9 cellular contexts compared by ENCODE assay signal in the genomic region with DNA sequence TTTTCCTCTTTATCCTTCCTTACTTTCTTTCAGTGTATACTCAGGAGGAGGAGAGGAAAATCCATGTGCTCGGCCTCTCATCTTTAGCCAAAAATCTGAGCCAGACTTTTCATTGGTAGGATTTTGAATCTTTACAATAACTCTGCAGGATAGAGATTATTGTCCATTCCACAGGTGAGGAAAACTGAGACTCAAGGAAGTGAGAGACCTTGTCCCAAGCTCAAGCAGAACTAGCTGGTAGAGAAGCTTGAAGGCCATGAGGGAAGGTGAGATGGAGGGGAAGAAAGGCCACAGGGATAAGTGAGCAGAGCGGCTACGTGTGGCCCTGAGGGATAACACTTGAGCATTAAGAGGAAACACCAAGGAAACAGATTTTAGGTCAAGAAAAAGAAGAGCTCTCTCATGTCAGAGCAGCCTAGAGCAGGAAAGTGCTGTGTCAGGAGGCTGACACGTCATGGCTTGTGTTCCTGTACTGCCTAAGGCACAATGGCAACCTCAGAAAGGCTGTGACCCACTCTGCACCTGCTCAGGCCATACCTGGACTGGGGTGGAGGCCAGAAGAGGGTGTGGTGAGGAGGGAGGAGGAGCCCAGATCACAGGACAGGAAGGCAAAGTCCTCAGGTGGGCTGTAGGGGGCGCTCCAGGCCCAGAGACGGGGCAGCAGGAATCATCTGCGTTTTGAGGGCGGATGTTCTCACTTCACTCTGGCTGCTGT. TPM values are rescaled to one million over a fixed set of nuclear protein-coding genes. Genes with fewer than 3 reads are reported as not detected.
DNase-seq lines count a peak whose midpoint lies in the region; ATAC-seq and TF ChIP-seq lines count a peak whose summit lies in the region.
"Had no signal": no experiment of that assay in that cellular context is flagged by ENCODE, and none has a peak within 500 bp of the region (broad histone marks: within the 10 kb centered on the region; RNA-seq: fewer than 3 reads in every experiment).

No MANE protein-coding gene starts in this region.

- no peaks in the 10 kb centered on the region for H3K9me3 Mint-ChIP-seq in activated T-helper 1 cell treated with anti-CD3 and anti-CD28 coated beads, Interleukin-12 subunit alpha, Interleukin-12 subunit beta, Interleukin-2, Interleukin-4 antibody, amounts not matched to agents 30 ng/mL and 10 ng/mL and 1 ng/mL, durations not matched to agents 14 hours and 24 hours and 36 hours

- H3K9me3 ChIP-seq in AG04450 (ENCODE audit: control insufficient read depth, insufficient read depth, low read length), result no peaks in the 10 kb centered on the region
- no peaks in the 10 kb centered on the region for H3K9me3 ChIP-seq in Panc1 (ENCODE audit: control insufficient read depth, insufficient read depth, low read depth, low read length)
- no peaks in the 10 kb centered on the region for H3K9me3 ChIP-seq in ovary
- H3K9me3 ChIP-seq in transverse colon, result no peaks in the 10 kb centered on the region

- H3K4me3 ChIP-seq in AG04450 (ENCODE audit: low read depth, low read length) (no peak overlapping the region), Panc1 (ENCODE audit: low read depth in 2 of 2, low read length in 2 of 2) (no peak overlapping the region), fibroblast of villous mesenchyme (ENCODE audit: low read depth, low read length) (no peak overlapping the region), ovary (no peak overlapping the region), transverse colon (no peak overlapping the region)

- TF ChIP-seq CTCF in AG04450 (IDR thresholded peaks at IDR 0.05; ENCODE audit: low read depth, low read length) (peak; percentile 76), Panc1 (IDR thresholded peaks at IDR 0.05) (peak; percentile 72), fibroblast of villous mesenchyme (IDR thresholded peaks at IDR 0.05; ENCODE audit: insufficient read depth, low read depth, low read length) (peak; percentile 85), ovary (IDR thresholded peaks at IDR 0.05) (peak in 2 of 3 donors; percentile 39 to 64), transverse colon (IDR thresholded peaks at IDR 0.05) (peak; percentile 73 to 91 (median 86))

- BruUV-seq in Panc1 (replicated peaks; lab: Mats Ljungman, UMichigan), result no TSS peak

- H3K4me3 Mint-ChIP-seq in activated T-helper 1 cell treated with anti-CD3 and anti-CD28 coated beads, Interleukin-12 subunit alpha, Interleukin-12 subunit beta, Interleukin-2, Interleukin-4 antibody, amounts not matched to agents 30 ng/mL and 10 ng/mL and 1 ng/mL, durations not matched to agents 14 hours and 24 hours and 36 hours, result no peak overlapping the region

- H3K27me3 Mint-ChIP-seq in activated T-helper 1 cell treated with anti-CD3 and anti-CD28 coated beads, Interleukin-12 subunit alpha, Interleukin-12 subunit beta, Interleukin-2, Interleukin-4 antibody, amounts not matched to agents 30 ng/mL and 10 ng/mL and 1 ng/mL, durations not matched to agents 14 hours and 24 hours and 36 hours (ENCODE audit: insufficient read depth), result peaks cover 23% of the 10 kb centered on the region

- TF ChIP-seq POLR2A in ovary (IDR thresholded peaks at IDR 0.05) (no peak), transverse colon (IDR thresholded peaks at IDR 0.05) (no peak)

- POLR2A ChIA-PET in AG04450 (lab: Yijun Ruan, JAX) (interaction anchor here (0.6 kb wide), 2 partner anchors 123 to 192 kb away, joined by 3 read pairs; no protein-coding TSS in a partner anchor), Panc1 (lab: Charles Lee) (no interaction called here)

- H3K36me3 Mint-ChIP-seq in activated T-helper 1 cell treated with anti-CD3 and anti-CD28 coated beads, Interleukin-12 subunit alpha, Interleukin-12 subunit beta, Interleukin-2, Interleukin-4 antibody, amounts not matched to agents 30 ng/mL and 10 ng/mL and 1 ng/mL, durations not matched to agents 14 hours and 24 hours and 36 hours (ENCODE audit: low read depth), result no peaks in the 10 kb centered on the region

- H3K27ac Mint-ChIP-seq in activated T-helper 1 cell treated with anti-CD3 and anti-CD28 coated beads, Interleukin-12 subunit alpha, Interleukin-12 subunit beta, Interleukin-2, Interleukin-4 antibody, amounts not matched to agents 30 ng/mL and 10 ng/mL and 1 ng/mL, durations not matched to agents 14 hours and 24 hours and 36 hours, result no peak overlapping the region

- DNase-seq in AG04450 (ENCODE audit: low read depth, low spot score), result peak; percentile 8
- no peak for DNase-seq in Panc1 (ENCODE audit: low read depth, low spot score)
- DNase-seq in activated T-helper 1 cell treated with anti-CD3 and anti-CD28 coated beads, Interleukin-12 subunit alpha, Interleukin-12 subunit beta, Interleukin-2, Interleukin-4 antibody, amounts not matched to agents 30 ng/mL and 10 ng/mL and 1 ng/mL, durations not matched to agents 14 hours and 24 hours and 36 hours (ENCODE audit: low spot score), result peak; percentile 81
- peak; percentile 68 for DNase-seq in fibroblast of villous mesenchyme (ENCODE audit: low read depth)
- peak; percentile 44 to 78 (median 62) for DNase-seq in ovary
- peak; percentile 90 for DNase-seq in transverse colon

- no peaks in the 10 kb centered on the region for H3K4me1 ChIP-seq in Panc1 (ENCODE audit: control insufficient read depth, insufficient read depth, low read length)
- no peaks in the 10 kb centered on the region for H3K4me1 ChIP-seq in ovary (ENCODE audit: insufficient read depth)
- H3K4me1 ChIP-seq in transverse colon, result no peaks in the 10 kb centered on the region

- in situ Hi-C loops in Panc1 (cut with HindIII; ENCODE audit: low pct_unique_long_range_greater_than_20kb, low sequenced_read_pairs) (no loop called here), transverse colon (cut with MboI; ENCODE audit: low pct_ligation_motif_present in 1 of 4, low pct_unique_long_range_greater_than_20kb in 1 of 4, low sequenced_read_pairs in 3 of 4) (loop anchor here in 2 of 4 donors (5.0 to 10.0 kb wide), 2 partner anchors 128 to 131 kb away; no protein-coding TSS in a partner anchor)

- no peaks in the 10 kb centered on the region for H3K27me3 ChIP-seq in AG04450 (ENCODE audit: control insufficient read depth, insufficient read depth, low read length)
- H3K27me3 ChIP-seq in Panc1 (ENCODE audit: control insufficient read depth, insufficient read depth, low read length), result no peaks in the 10 kb centered on the region
- no peaks in the 10 kb centered on the region for H3K27me3 ChIP-seq in ovary
- no peaks in the 10 kb centered on the region for H3K27me3 ChIP-seq in transverse colon

- no peak for TF ChIP-seq EP300 in ovary (IDR thresholded peaks at IDR 0.05)
- TF ChIP-seq EP300 in transverse colon (IDR thresholded peaks at IDR 0.05; ENCODE audit: low read depth), result no peak

- CTCF ChIA-PET in AG04450 (lab: Charles Lee) (interaction anchor here (0.6 to 4.5 kb wide), 13 partner anchors 12 to 276 kb away, joined by 3 to 71 read pairs (median 4); a partner anchor contains a TSS), Panc1 (lab: Charles Lee) (no interaction called here)

- H3K36me3 ChIP-seq in Panc1 (ENCODE audit: control insufficient read depth, insufficient read depth, low read length) (no peaks in the 10 kb centered on the region), ovary (no peaks in the 10 kb centered on the region), transverse colon (no peaks in the 10 kb centered on the region)

- ATAC-seq in GM18909 (IDR thresholded peaks at IDR 0.05; ENCODE audit: poor library complexity, unreplicated experiment), result peak; percentile 78
- ATAC-seq in HG03442 (IDR thresholded peaks at IDR 0.05; ENCODE audit: unreplicated experiment), result peak; percentile 96
- peak; percentile 83 for ATAC-seq in Panc1

- 37 to 43% (median 39%) methylated on average over 8 of the region's 8 CpGs for WGBS in ovary, 3 donors
- WGBS in transverse colon (ENCODE audit: low coverage in 1 of 2), 2 donors, result 40 to 67% methylated on average over 3 to 8 of the region's 8 CpGs

- intact Hi-C loops in Panc1 (cut with micrococcal nuclease; ENCODE audit: unreplicated experiment), result no loop called here
- intact Hi-C loops in activated T-helper 1 cell treated with anti-CD3 and anti-CD28 coated beads, Interleukin-12 subunit alpha, Interleukin-12 subunit beta, Interleukin-2, Interleukin-4 antibody, amounts not matched to agents 30 ng/mL and 10 ng/mL and 1 ng/mL, durations not matched to agents 14 hours and 24 hours and 36 hours (cut with micrococcal nuclease), result loop anchor here (1.0 to 5.0 kb wide), 10 partner anchors 24 to 291 kb away; a partner anchor contains a TSS
- intact Hi-C loops in ovary (cut with DNase I), result loop anchor here in 1 of 4 donors (5.0 kb wide), 1 partner anchor 126 kb away; no protein-coding TSS in a partner anchor
- intact Hi-C loops in transverse colon (cut with DNase I; ENCODE audit: low total_unique reads), result loop anchor here (5.0 kb wide), 1 partner anchor 126 kb away; no protein-coding TSS in a partner anchor

- no peak overlapping the region for H3K27ac ChIP-seq in AG04450 (ENCODE audit: low read depth, low read length)
- H3K27ac ChIP-seq in Panc1 (ENCODE audit: low read length), result no peak overlapping the region
- H3K27ac ChIP-seq in ovary, result no peak overlapping the region
- H3K27ac ChIP-seq in transverse colon, result no peak overlapping the region

- peaks cover 10% of the 10 kb centered on the region for H3K4me1 Mint-ChIP-seq in activated T-helper 1 cell treated with anti-CD3 and anti-CD28 coated beads, Interleukin-12 subunit alpha, Interleukin-12 subunit beta, Interleukin-2, Interleukin-4 antibody, amounts not matched to agents 30 ng/mL and 10 ng/mL and 1 ng/mL, durations not matched to agents 14 hours and 24 hours and 36 hours (ENCODE audit: low read depth)

RNA-seq across cellular contexts. Expression of a gene that starts 11.9 kb away (rescaled TPM):
- polyA plus RNA-seq in AG04450 (2011; rRNA removed), result not detected in 2 replicates
- polyA minus RNA-seq in AG04450 (2011; rRNA and poly(A)+ RNA removed), result not detected in 2 replicates
- not detected for total RNA-seq in Panc1 (2021; ENCODE audit: unreplicated experiment)
- not detected for polyA plus RNA-seq in Panc1 (2012; ENCODE audit: insufficient read length)
- total RNA-seq in activated T-helper 1 cell treated with anti-CD3 and anti-CD28 coated beads, Interleukin-12 subunit alpha, Interleukin-12 subunit beta, Interleukin-2, Interleukin-4 antibody, amounts not matched to agents 30 ng/mL and 10 ng/mL and 1 ng/mL, durations not matched to agents 14 hours and 24 hours and 36 hours, result not detected in 2 replicates
- total RNA-seq in fibroblast of villous mesenchyme, result not detected in 2 replicates
- not detected for total RNA-seq in ovary
- polyA plus RNA-seq in ovary, result not detected
- 10 to 100 TPM in 1 of 4 donors, not detected in 3; 95.4 TPM for total RNA-seq in transverse colon
- total RNA-seq: subcutaneous adipose tissue had no signal

RNA-seq across cellular contexts. Expression of a gene that starts 12.6 kb away (rescaled TPM):
- polyA plus RNA-seq in AG04450 (2011; rRNA removed) (not detected in 2 replicates), ovary (1 to 10 TPM in 1 of 2 donors, under 1 TPM in 1; 0.68 to 1.6 TPM)
- polyA minus RNA-seq in AG04450 (2011; rRNA and poly(A)+ RNA removed), result not detected in 2 replicates
- total RNA-seq in Panc1 (2021; ENCODE audit: unreplicated experiment) (not detected), fibroblast of villous mesenchyme (not detected in 2 replicates), ovary (1 to 10 TPM in 3 of 7 donors, under 1 TPM in 1, not detected in 3; 0.53 to 4.8 (median 1.5) TPM), transverse colon (1 to 10 TPM in 1 of 4 donors, not detected in 3; 4.2 TPM)
- polyA plus RNA-seq in Panc1 (2012; ENCODE audit: insufficient read length), result not detected
- 1.9 and 2.7 TPM in 2 replicates for total RNA-seq in activated T-helper 1 cell treated with anti-CD3 and anti-CD28 coated beads, Interleukin-12 subunit alpha, Interleukin-12 subunit beta, Interleukin-2, Interleukin-4 antibody, amounts not matched to agents 30 ng/mL and 10 ng/mL and 1 ng/mL, durations not matched to agents 14 hours and 24 hours and 36 hours

RNA-seq across cellular contexts. Expression of a gene that starts 31.6 kb away (rescaled TPM):
- 82.6 and 146 TPM in 2 replicates for polyA plus RNA-seq in AG04450 (2011; rRNA removed)
- polyA minus RNA-seq in AG04450 (2011; rRNA and poly(A)+ RNA removed), result 63.5 and 64.1 TPM in 2 replicates
- total RNA-seq in Panc1 (2021; ENCODE audit: unreplicated experiment), result 673 TPM
- 986 TPM for polyA plus RNA-seq in Panc1 (2012; ENCODE audit: insufficient read length)
- total RNA-seq in activated T-helper 1 cell treated with anti-CD3 and anti-CD28 coated beads, Interleukin-12 subunit alpha, Interleukin-12 subunit beta, Interleukin-2, Interleukin-4 antibody, amounts not matched to agents 30 ng/mL and 10 ng/mL and 1 ng/mL, durations not matched to agents 14 hours and 24 hours and 36 hours, result 348 and 365 TPM in 2 replicates
- 21.2 and 76.0 TPM in 2 replicates for total RNA-seq in fibroblast of villous mesenchyme
- 100 to 1,000 TPM in 5 of 7 donors, 10 to 100 TPM in 2; 88.0 to 679 (median 136) TPM for total RNA-seq in ovary
- polyA plus RNA-seq in ovary, result 100 to 1,000 TPM in 1 of 2 donors, 10 to 100 TPM in 1; 16.1 to 250 TPM
- total RNA-seq in transverse colon, result 100 to 1,000 TPM in 2 of 4 donors, 10 to 100 TPM in 2; 68.8 to 459 (median 89.3) TPM

RNA-seq across cellular contexts. Expression of a gene that starts 48.8 kb away (rescaled TPM):
- polyA plus RNA-seq in AG04450 (2011; rRNA removed) (153 and 250 TPM in 2 replicates), ovary (10 to 100 TPM; 65.1 to 93.4 TPM)
- 51.3 and 58.4 TPM in 2 replicates for polyA minus RNA-seq in AG04450 (2011; rRNA and poly(A)+ RNA removed)
- total RNA-seq in Panc1 (2021; ENCODE audit: unreplicated experiment) (170 TPM), fibroblast of villous mesenchyme (21.6 and 108 TPM in 2 replicates), ovary (100 to 1,000 TPM in 3 of 7 donors, 10 to 100 TPM in 4; 16.1 to 867 (median 65.3) TPM), transverse colon (1,000 to 10,000 TPM in 1 of 4 donors, 100 to 1,000 TPM in 3; 109 to 1,058 (median 257) TPM)
- 297 TPM for polyA plus RNA-seq in Panc1 (2012; ENCODE audit: insufficient read length)
- 135 TPM in 2 replicates for total RNA-seq in activated T-helper 1 cell treated with anti-CD3 and anti-CD28 coated beads, Interleukin-12 subunit alpha, Interleukin-12 subunit beta, Interleukin-2, Interleukin-4 antibody, amounts not matched to agents 30 ng/mL and 10 ng/mL and 1 ng/mL, durations not matched to agents 14 hours and 24 hours and 36 hours

RNA-seq across cellular contexts. Expression of a gene that starts 55.7 kb away (rescaled TPM):
- polyA plus RNA-seq in AG04450 (2011; rRNA removed), result 0.10 and 0.38 TPM in 2 replicates
- polyA minus RNA-seq in AG04450 (2011; rRNA and poly(A)+ RNA removed), result not detected in 2 replicates
- 1.8 TPM for total RNA-seq in Panc1 (2021; ENCODE audit: unreplicated experiment)
- polyA plus RNA-seq in Panc1 (2012; ENCODE audit: insufficient read length), result 6.2 TPM
- not detected in 2 replicates for total RNA-seq in activated T-helper 1 cell treated with anti-CD3 and anti-CD28 coated beads, Interleukin-12 subunit alpha, Interleukin-12 subunit beta, Interleukin-2, Interleukin-4 antibody, amounts not matched to agents 30 ng/mL and 10 ng/mL and 1 ng/mL, durations not matched to agents 14 hours and 24 hours and 36 hours
- total RNA-seq in fibroblast of villous mesenchyme, result 1.3 TPM in 1 of 2 replicates, not detected in the other
- 10 to 100 TPM in 2 of 7 donors, 1 to 10 TPM in 4, under 1 TPM in 1; 0.66 to 23.2 (median 7.4) TPM for total RNA-seq in ovary
- polyA plus RNA-seq in ovary, result 1 to 10 TPM; 1.4 to 7.9 TPM
- 10 to 100 TPM in 1 of 4 donors, 1 to 10 TPM in 2, not detected in 1; 2.7 to 48.3 (median 5.2) TPM for total RNA-seq in transverse colon
